1 cellular context compared by ENCODE assay signal in genomic region chr13:102917019-102917418, GRCh38.
TF ChIP-seq lines count a peak whose summit lies in the region.

No MANE protein-coding gene starts in this region.

TF ChIP-seq in GM12878, 131 proteins besides CTCF, POLR2A, EP300 and RAD21:
- TF ChIP-seq NR2C1 (IDR thresholded peaks at IDR 0.05) (no peak), KAT2A (conservative IDR thresholded peaks at IDR 0.05; ENCODE audit: control insufficient read depth, low read depth, low read length) (no peak), YBX1 (IDR thresholded peaks at IDR 0.05) (0 out of 2 replicates have a peak, but pooled peaks have one; percentile 74)
